Comparison of ENCODE assay signal across 17 cellular contexts in the genomic region with DNA sequence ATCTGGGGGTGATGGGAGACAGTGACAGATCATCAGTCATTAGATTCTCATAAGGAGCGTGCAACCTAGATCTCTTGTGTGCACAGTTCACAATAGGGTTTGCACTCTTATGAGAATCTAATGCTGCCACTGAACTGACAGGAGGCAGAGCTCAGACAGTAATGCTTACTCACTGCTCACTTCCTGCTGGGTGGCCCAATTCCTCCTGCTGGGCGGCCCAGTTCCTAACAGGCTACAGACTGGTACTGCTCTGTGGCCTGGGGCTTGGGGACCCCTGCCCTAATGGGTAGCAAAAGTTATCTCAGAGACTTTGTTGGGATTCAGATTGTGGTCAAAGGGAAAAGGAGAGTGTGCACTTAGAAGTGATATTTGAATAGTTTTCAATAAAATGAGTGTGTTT.
DNase-seq lines count a peak whose midpoint lies in the region; ATAC-seq and TF ChIP-seq lines count a peak whose summit lies in the region.
"Had no signal": no experiment of that assay in that cellular context is flagged by ENCODE, and none has a peak within 500 bp of the region (broad histone marks: within the 10 kb centered on the region; RNA-seq: fewer than 3 reads in every experiment).

No MANE protein-coding gene starts in this region.

- H3K36me3 ChIP-seq in mammary epithelial cell (ENCODE audit: insufficient read depth, low read length): no peaks in the 10 kb centered on the region
- H3K36me3 ChIP-seq: SJSA1 had no signal

- H3K9me3 Mint-ChIP-seq in activated CD8-positive, alpha-beta T cell treated with anti-CD3 and anti-CD28 coated beads for 36 hours: peaks cover 3% of the 10 kb centered on the region
- H3K9me3 Mint-ChIP-seq in activated CD8-positive, alpha-beta T cell treated with anti-CD3 and anti-CD28 coated beads, Interleukin-2, amount 10 ng/mL, durations not matched to agents 7 days and 5 days (ENCODE audit: insufficient read depth): peaks cover 3% of the 10 kb centered on the region
- H3K9me3 Mint-ChIP-seq in T-helper 2 cell treated with Interferon-gamma antibody and Interleukin-4, amounts not matched to agents 5 μg/mL and 100 μg/mL, for 36 hours: peaks cover 8% of the 10 kb centered on the region

- no peaks in the 10 kb centered on the region for H4K20me1 ChIP-seq in mammary epithelial cell (ENCODE audit: insufficient read depth, low read length)

- H3K36me3 Mint-ChIP-seq in activated CD8-positive, alpha-beta T cell treated with anti-CD3 and anti-CD28 coated beads for 36 hours (ENCODE audit: low read depth): no peaks in the 10 kb centered on the region
- H3K36me3 Mint-ChIP-seq in activated CD8-positive, alpha-beta T cell treated with anti-CD3 and anti-CD28 coated beads, Interleukin-2, amount 10 ng/mL, durations not matched to agents 7 days and 5 days (ENCODE audit: low read depth): no peaks in the 10 kb centered on the region
- H3K36me3 Mint-ChIP-seq in T-helper 2 cell treated with Interferon-gamma antibody and Interleukin-4, amounts not matched to agents 5 μg/mL and 100 μg/mL, for 36 hours (ENCODE audit: low read depth): peaks cover 4% of the 10 kb centered on the region

- dilution Hi-C loops in mammary epithelial cell (cut with HindIII; ENCODE audit: low sequenced_read_pairs): no loop called here

- DNase-seq in activated CD8-positive, alpha-beta T cell treated with anti-CD3 and anti-CD28 coated beads for 36 hours: no peak
- no peak for DNase-seq in activated CD8-positive, alpha-beta T cell treated with anti-CD3 and anti-CD28 coated beads, Interleukin-2, amount 10 ng/mL, durations not matched to agents 7 days and 5 days
- no peak for DNase-seq in T-helper 2 cell treated with Interferon-gamma antibody and Interleukin-4, amounts not matched to agents 5 μg/mL and 100 μg/mL, for 36 hours (ENCODE audit: low spot score)
- DNase-seq in fibroblast of mammary gland (ENCODE audit: low read depth) (peak; percentile 16), GM19240 (ENCODE audit: insufficient read length, low spot score) (no peak), mammary epithelial cell (no peak)
- DNase-seq in activated CD8-positive, alpha-beta memory T cell treated with anti-CD3 and anti-CD28 coated beads, Interleukin-2, amount 50 U/mL, for 48 hours: no peak
- DNase-seq: C1 segment of cervical spinal cord, Caco-2, NCI-H1436 treated with DMSO at 0.1 percent for 48 hours, NCI-H2227 treated with DMSO at 0.1 percent for 48 hours, NCI-H526, OCI-M1 had no signal

- BruUV-seq in mammary epithelial cell (replicated peaks; lab: Mats Ljungman, UMichigan): no TSS peak

- H3K27ac Mint-ChIP-seq in activated CD8-positive, alpha-beta T cell treated with anti-CD3 and anti-CD28 coated beads for 36 hours: no peak overlapping the region
- H3K27ac Mint-ChIP-seq in activated CD8-positive, alpha-beta T cell treated with anti-CD3 and anti-CD28 coated beads, Interleukin-2, amount 10 ng/mL, durations not matched to agents 7 days and 5 days: no peak overlapping the region
- peak overlapping the region; percentile 76 for H3K27ac Mint-ChIP-seq in T-helper 2 cell treated with Interferon-gamma antibody and Interleukin-4, amounts not matched to agents 5 μg/mL and 100 μg/mL, for 36 hours

- 79% methylated on average over 2 of the region's 2 CpGs for WGBS in mammary epithelial cell (ENCODE audit: low coverage, missing lambda C conversion rate)

- no peaks in the 10 kb centered on the region for H3K27me3 ChIP-seq in mammary epithelial cell (ENCODE audit: insufficient read depth, low read length)
- H3K27me3 ChIP-seq: SJSA1 had no signal

- ATAC-seq in activated CD8-positive, alpha-beta T cell treated with anti-CD3 and anti-CD28 coated beads for 36 hours: peak; percentile 51
- no peak for ATAC-seq in activated CD8-positive, alpha-beta T cell treated with anti-CD3 and anti-CD28 coated beads, Interleukin-2, amount 10 ng/mL, durations not matched to agents 7 days and 5 days
- no peak for ATAC-seq in GM21723 (IDR thresholded peaks at IDR 0.05; ENCODE audit: unreplicated experiment)
- ATAC-seq: HCT116, K562 had no signal

- H3K4me1 ChIP-seq in mammary epithelial cell (ENCODE audit: insufficient read depth, low read length): peaks cover 24% of the 10 kb centered on the region
- H3K4me1 ChIP-seq: Caco-2 had no signal

- TF ChIP-seq CTCF in activated CD8-positive, alpha-beta T cell treated with anti-CD3 and anti-CD28 coated beads for 36 hours (IDR thresholded peaks at IDR 0.05): no peak
- TF ChIP-seq CTCF in fibroblast of mammary gland (conservative IDR thresholded peaks at IDR 0.05; ENCODE audit: control insufficient read depth, insufficient read depth, low read depth, low read length) (no peak), mammary epithelial cell (conservative IDR thresholded peaks at IDR 0.05 in 1 of 2, IDR thresholded peaks at IDR 0.05 in 1 of 2; ENCODE audit: extremely low read depth in 1 of 2, insufficient read depth in 1 of 2, low read depth in 1 of 2, low read length in 2 of 2) (no peak)

- H3K27ac ChIP-seq in mammary epithelial cell (ENCODE audit: insufficient read depth, low read depth, low read length): no peak overlapping the region

- H3K4me3 ChIP-seq in fibroblast of mammary gland (ENCODE audit: control insufficient read depth, low read depth, low read length) (no peak overlapping the region), mammary epithelial cell (replicated peaks in 1 of 3; ENCODE audit: insufficient read depth in 1 of 3, low read depth in 2 of 3, low read length in 3 of 3) (no peak overlapping the region)
- H3K4me3 ChIP-seq: K562, SJSA1 had no signal

- no peaks in the 10 kb centered on the region for H3K9me3 ChIP-seq in mammary epithelial cell (replicated peaks; ENCODE audit: insufficient read depth, low read length)

- H3K79me2 ChIP-seq in mammary epithelial cell (ENCODE audit: insufficient read depth, low read length): no peaks in the 10 kb centered on the region

- CTCF ChIA-PET in activated CD8-positive, alpha-beta T cell treated with anti-CD3 and anti-CD28 coated beads for 36 hours (lab: Charles Lee): no interaction called here
- CTCF ChIA-PET in activated CD8-positive, alpha-beta T cell treated with anti-CD3 and anti-CD28 coated beads, Interleukin-2, amount 10 ng/mL, durations not matched to agents 7 days and 5 days (lab: Charles Lee): interaction anchor here (0.7 kb wide), 1 partner anchor 33 kb away, joined by 3 read pairs; no protein-coding TSS in a partner anchor
- CTCF ChIA-PET in mammary epithelial cell (lab: Charles Lee; ENCODE audit: low non-redundant PET): no interaction called here

- no peak overlapping the region for H3K4me2 ChIP-seq in mammary epithelial cell (ENCODE audit: insufficient read depth, low read depth, low read length)

- no peak overlapping the region for H3K9ac ChIP-seq in mammary epithelial cell (ENCODE audit: insufficient read depth, low read length)

- in situ Hi-C loops in mammary epithelial cell (cut with MboI; ENCODE audit: low sequenced_read_pairs in 2 of 2): no loop called here

- no peak overlapping the region for H3K4me3 Mint-ChIP-seq in activated CD8-positive, alpha-beta T cell treated with anti-CD3 and anti-CD28 coated beads for 36 hours
- no peak overlapping the region for H3K4me3 Mint-ChIP-seq in activated CD8-positive, alpha-beta T cell treated with anti-CD3 and anti-CD28 coated beads, Interleukin-2, amount 10 ng/mL, durations not matched to agents 7 days and 5 days
- H3K4me3 Mint-ChIP-seq in T-helper 2 cell treated with Interferon-gamma antibody and Interleukin-4, amounts not matched to agents 5 μg/mL and 100 μg/mL, for 36 hours: no peak overlapping the region

- POLR2A ChIA-PET in activated CD8-positive, alpha-beta T cell treated with anti-CD3 and anti-CD28 coated beads for 36 hours (lab: Charles Lee): no interaction called here
- POLR2A ChIA-PET in activated CD8-positive, alpha-beta T cell treated with anti-CD3 and anti-CD28 coated beads, Interleukin-2, amount 10 ng/mL, durations not matched to agents 7 days and 5 days (lab: Charles Lee): no interaction called here

- intact Hi-C loops in activated CD8-positive, alpha-beta T cell treated with anti-CD3 and anti-CD28 coated beads for 36 hours (cut with micrococcal nuclease): no loop called here
- intact Hi-C loops in mammary epithelial cell (cut with micrococcal nuclease): loop anchor here (10.0 kb wide), 1 partner anchor 843 kb away; a partner anchor contains a TSS

- H2AFZ ChIP-seq in mammary epithelial cell (ENCODE audit: low read depth, low read length): no peak overlapping the region

- peaks cover 5% of the 10 kb centered on the region for H3K4me1 Mint-ChIP-seq in activated CD8-positive, alpha-beta T cell treated with anti-CD3 and anti-CD28 coated beads for 36 hours (ENCODE audit: low read depth)
- peaks cover 6% of the 10 kb centered on the region for H3K4me1 Mint-ChIP-seq in activated CD8-positive, alpha-beta T cell treated with anti-CD3 and anti-CD28 coated beads, Interleukin-2, amount 10 ng/mL, durations not matched to agents 7 days and 5 days (ENCODE audit: low read depth)
- peaks cover 16% of the 10 kb centered on the region for H3K4me1 Mint-ChIP-seq in T-helper 2 cell treated with Interferon-gamma antibody and Interleukin-4, amounts not matched to agents 5 μg/mL and 100 μg/mL, for 36 hours (ENCODE audit: low read depth)

- H3K27me3 Mint-ChIP-seq in activated CD8-positive, alpha-beta T cell treated with anti-CD3 and anti-CD28 coated beads for 36 hours: no peaks in the 10 kb centered on the region
- no peaks in the 10 kb centered on the region for H3K27me3 Mint-ChIP-seq in activated CD8-positive, alpha-beta T cell treated with anti-CD3 and anti-CD28 coated beads, Interleukin-2, amount 10 ng/mL, durations not matched to agents 7 days and 5 days (ENCODE audit: low read depth)
- no peaks in the 10 kb centered on the region for H3K27me3 Mint-ChIP-seq in T-helper 2 cell treated with Interferon-gamma antibody and Interleukin-4, amounts not matched to agents 5 μg/mL and 100 μg/mL, for 36 hours (ENCODE audit: low read depth)
